In the genomic region with DNA sequence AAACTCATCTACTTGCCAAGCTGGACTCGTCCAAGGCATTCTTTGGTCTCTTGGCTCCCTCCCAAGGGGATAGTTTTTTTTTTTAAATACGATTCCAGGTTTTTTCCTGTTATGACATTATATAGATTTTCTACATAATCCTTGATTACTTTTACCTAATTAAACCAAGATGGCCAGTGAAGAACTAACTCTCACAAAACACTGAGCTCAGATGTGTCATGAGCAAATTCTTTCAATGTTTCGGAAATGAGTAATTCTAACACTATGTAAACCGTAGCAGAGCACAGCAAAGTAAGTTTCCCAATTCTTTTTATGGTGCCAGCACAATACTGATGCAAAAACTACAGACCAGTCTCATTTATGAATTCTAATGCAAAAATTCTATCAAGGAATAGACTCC, we compare ENCODE assay signal across 11 cellular contexts. TPM values are rescaled to one million over a fixed set of nuclear protein-coding genes. Genes with fewer than 3 reads are reported as not detected.
DNase-seq lines count a peak whose midpoint lies in the region; ATAC-seq, FAIRE-seq and TF ChIP-seq lines count a peak whose summit lies in the region.
"Had no signal": no experiment of that assay in that cellular context is flagged by ENCODE, and none has a peak within 500 bp of the region (broad histone marks: within the 10 kb centered on the region; RNA-seq: fewer than 3 reads in every experiment).

No MANE protein-coding gene starts in this region.

- H4K8ac ChIP-seq in IMR-90 (ENCODE audit: low read depth in 2 of 2, low read length in 2 of 2) = peak overlapping the region in 1 of 2 experiments; percentile 79; a peak in 2 of 4 replicates

- no TSS peak for BruUV-seq in IMR-90 (replicated peaks; lab: Mats Ljungman, UMichigan)

- H3K4ac ChIP-seq in IMR-90 (ENCODE audit: low read depth, low read length) = peak overlapping the region; percentile 87

- H3K27me3 ChIP-seq in CD4-positive, CD25-positive, alpha-beta regulatory T cell (ENCODE audit: control insufficient read depth, insufficient read depth, low read length) = no peaks in the 10 kb centered on the region
- no peaks in the 10 kb centered on the region for H3K27me3 ChIP-seq in IMR-90 (ENCODE audit: control insufficient read depth, insufficient read depth, low read length)
- H3K27me3 ChIP-seq in bronchial epithelial cell (ENCODE audit: control insufficient read depth, insufficient read depth, low read length) = no peaks in the 10 kb centered on the region
- H3K27me3 ChIP-seq: right atrium auricular region had no signal

- H3K4me1 ChIP-seq in CD4-positive, CD25-positive, alpha-beta regulatory T cell (ENCODE audit: control insufficient read depth, insufficient read depth, low read length, poor library complexity, severe bottlenecking) = peaks cover 20% of the 10 kb centered on the region
- H3K4me1 ChIP-seq in IMR-90 (ENCODE audit: control insufficient read depth, insufficient read depth, low read length) = peaks cover 6% of the 10 kb centered on the region

- no peaks in the 10 kb centered on the region for H3K9me3 ChIP-seq in CD4-positive, CD25-positive, alpha-beta regulatory T cell (ENCODE audit: control insufficient read depth in 2 of 2, low read length in 2 of 2)
- H3K9me3 ChIP-seq in IMR-90 (ENCODE audit: control insufficient read depth, insufficient read depth, low read length) = no peaks in the 10 kb centered on the region
- H3K9me3 ChIP-seq: right atrium auricular region had no signal

- peak overlapping the region; percentile 69; the same call in 1 of the 2 replicates for H2BK120ac ChIP-seq in IMR-90 (ENCODE audit: low read depth, low read length)

- H3K9me1 ChIP-seq in IMR-90 (ENCODE audit: insufficient read depth, low read length) = 0 out of 2 replicates have a peak, but pooled peaks cover 3% of the 10 kb centered on the region

- H2BK15ac ChIP-seq in IMR-90 (ENCODE audit: low read depth, low read length) = peak overlapping the region; percentile 27; the same call in 2 of the 3 replicates

- in situ Hi-C loops in IMR-90 (cut with MboI; ENCODE audit: low sequenced_read_pairs) = no loop called here

- H3K18ac ChIP-seq in IMR-90 (ENCODE audit: low read depth, low read length) = peak overlapping the region; percentile 48; the same call in 1 of the 2 replicates

- H3K4me3 Mint-ChIP-seq in CD4-positive, CD25-positive, alpha-beta regulatory T cell = peak overlapping the region in 3 of 4 donors; percentile 31 to 96 (median 78)
- H3K4me3 Mint-ChIP-seq in naive thymus-derived CD8-positive, alpha-beta T cell = peak overlapping the region in 7 of 10 donors; percentile 9 to 96 (median 62)
- H3K4me3 Mint-ChIP-seq in activated CD8-positive, alpha-beta memory T cell treated with anti-CD3 and anti-CD28 coated beads, Interleukin-2, amount 10 ng/mL, durations not matched to agents 7 days and 5 days = no peak overlapping the region

- TF ChIP-seq POLR2A in IMR-90 (IDR thresholded peaks at IDR 0.05; ENCODE audit: low read depth, low read length) = no peak

- H2AK5ac ChIP-seq in IMR-90 (ENCODE audit: low read depth, low read length) = peak overlapping the region; percentile 77; the same call in 1 of the 2 replicates

- H2BK20ac ChIP-seq in IMR-90 (ENCODE audit: low read depth, low read length) = peak overlapping the region; percentile 85; the same call in 1 of the 2 replicates

- no peaks in the 10 kb centered on the region for H3K27me3 Mint-ChIP-seq in CD4-positive, CD25-positive, alpha-beta regulatory T cell
- H3K27me3 Mint-ChIP-seq in naive thymus-derived CD8-positive, alpha-beta T cell = no peaks in the 10 kb centered on the region
- no peaks in the 10 kb centered on the region for H3K27me3 Mint-ChIP-seq in activated CD8-positive, alpha-beta memory T cell treated with anti-CD3 and anti-CD28 coated beads, Interleukin-2, amount 10 ng/mL, durations not matched to agents 7 days and 5 days

- H3K27ac Mint-ChIP-seq in CD4-positive, CD25-positive, alpha-beta regulatory T cell = peak overlapping the region in 1 of 3 donors; percentile 20
- H3K27ac Mint-ChIP-seq in naive thymus-derived CD8-positive, alpha-beta T cell = peak overlapping the region in 1 of 10 donors; percentile 48
- no peak overlapping the region for H3K27ac Mint-ChIP-seq in activated CD8-positive, alpha-beta memory T cell treated with anti-CD3 and anti-CD28 coated beads, Interleukin-2, amount 10 ng/mL, durations not matched to agents 7 days and 5 days

- H3K9me3 Mint-ChIP-seq in CD4-positive, CD25-positive, alpha-beta regulatory T cell = peaks cover 0 to under 1% (median 0%) of the 10 kb centered on the region in 7 donors
- H3K9me3 Mint-ChIP-seq in naive thymus-derived CD8-positive, alpha-beta T cell = peaks cover 0 to under 1% (median 0%) of the 10 kb centered on the region in 9 donors
- no peaks in the 10 kb centered on the region for H3K9me3 Mint-ChIP-seq in activated CD8-positive, alpha-beta memory T cell treated with anti-CD3 and anti-CD28 coated beads, Interleukin-2, amount 10 ng/mL, durations not matched to agents 7 days and 5 days (ENCODE audit: low read depth)

- H3K4me3 ChIP-seq in CD4-positive, CD25-positive, alpha-beta regulatory T cell (ENCODE audit: low read depth, low read length) = no peak overlapping the region
- H3K4me3 ChIP-seq in IMR-90 (ENCODE audit: insufficient read depth, low read depth, low read length) = peak overlapping the region; percentile 11; the same call in 1 of the 2 replicates
- H3K4me3 ChIP-seq in bronchial epithelial cell (ENCODE audit: low read depth, low read length) = no peak overlapping the region
- H3K4me3 ChIP-seq: right atrium auricular region had no signal

- dilution Hi-C loops in IMR-90 (cut with HindIII; ENCODE audit: low sequenced_read_pairs, unreplicated experiment) = no loop called here

- H3K9ac ChIP-seq in IMR-90 (ENCODE audit: low read depth, low read length) = no peak overlapping the region

- no peak for TF ChIP-seq CTCF in IMR-90 (conservative IDR thresholded peaks at IDR 0.05; ENCODE audit: low read depth, low read length)
- no peak for TF ChIP-seq CTCF in bronchial epithelial cell (IDR thresholded peaks at IDR 0.05; ENCODE audit: insufficient read depth, low read length, severe bottlenecking)

- H3K14ac ChIP-seq in IMR-90 (replicated peaks; ENCODE audit: low read depth, low read length) = peak overlapping the region; percentile 49; the same call in 1 of the 2 replicates

- peaks cover 8% of the 10 kb centered on the region for H3K36me3 ChIP-seq in CD4-positive, CD25-positive, alpha-beta regulatory T cell (ENCODE audit: control insufficient read depth, insufficient read depth, low read length)
- H3K36me3 ChIP-seq in IMR-90 (ENCODE audit: control insufficient read depth, insufficient read depth, low read length) (peaks cover 15% of the 10 kb centered on the region), bronchial epithelial cell (ENCODE audit: control insufficient read depth, insufficient read depth, low read length) (no peaks in the 10 kb centered on the region)

- peaks cover 4% of the 10 kb centered on the region; the same call in 1 of the 2 replicates for H4K20me1 ChIP-seq in IMR-90 (ENCODE audit: insufficient read depth, low read length)

- H3K4me1 Mint-ChIP-seq in CD4-positive, CD25-positive, alpha-beta regulatory T cell = peaks cover 15 to 38% (median 23%) of the 10 kb centered on the region in 4 donors
- peaks cover 15 to 39% (median 29%) of the 10 kb centered on the region in 4 donors for H3K4me1 Mint-ChIP-seq in naive thymus-derived CD8-positive, alpha-beta T cell
- peaks cover 25% of the 10 kb centered on the region for H3K4me1 Mint-ChIP-seq in activated CD8-positive, alpha-beta memory T cell treated with anti-CD3 and anti-CD28 coated beads, Interleukin-2, amount 10 ng/mL, durations not matched to agents 7 days and 5 days

- peak overlapping the region; percentile 42; the same call in 1 of the 2 replicates for H3K56ac ChIP-seq in IMR-90 (ENCODE audit: extremely low read depth, insufficient read depth, low read length)

- no peak overlapping the region for H4K91ac ChIP-seq in IMR-90 (ENCODE audit: insufficient read depth, low read depth, low read length)

- POLR2A ChIA-PET in IMR-90 (lab: Charles Lee; ENCODE audit: unreplicated experiment) = interaction anchor here (0.6 kb wide), 1 partner anchor 786 kb away, joined by 3 read pairs; no protein-coding TSS in a partner anchor
- POLR2A ChIA-PET in naive thymus-derived CD8-positive, alpha-beta T cell (lab: Charles Lee) = interaction anchor here (4.6 kb wide), 1 partner anchor 24 kb away, joined by 30 read pairs; no protein-coding TSS in a partner anchor

- H2BK5ac ChIP-seq in IMR-90 (ENCODE audit: low read depth, low read length, poor library complexity, severe bottlenecking) = peak overlapping the region; percentile 92

- H2AK9ac ChIP-seq in IMR-90 (replicated peaks; ENCODE audit: low read depth, low read length, poor library complexity) = peak overlapping the region; percentile 31

- DNase-seq in CD4-positive, CD25-positive, alpha-beta regulatory T cell = no peak
- DNase-seq in IMR-90 (peak; percentile 88), bronchial epithelial cell (ENCODE audit: low read depth) (peak; percentile 52), DMS53 treated with DMSO at 0.1 percent for 48 hours (lab: John Stamatoyannopoulos, UW; ENCODE audit: unreplicated experiment) (no peak), NCI-H1694 (lab: John Stamatoyannopoulos, UW) (no peak), NCI-H748 (lab: John Stamatoyannopoulos, UW; ENCODE audit: unreplicated experiment) (no peak)
- DNase-seq in naive thymus-derived CD8-positive, alpha-beta T cell = no peak
- no peak for DNase-seq in activated CD8-positive, alpha-beta memory T cell treated with anti-CD3 and anti-CD28 coated beads, Interleukin-2, amount 10 ng/mL, durations not matched to agents 7 days and 5 days
- DNase-seq: activated CD4-positive, alpha-beta T cell treated with anti-CD3 and anti-CD28 coated beads, Interleukin-2, amount 50 U/mL, for 1 hour; NCI-H1048 had no signal

- no peak overlapping the region for H3K23ac ChIP-seq in IMR-90 (ENCODE audit: low read depth, low read length)

- intact Hi-C loops in IMR-90 (cut with micrococcal nuclease) = no loop called here

- H3K79me1 ChIP-seq in IMR-90 (ENCODE audit: low read depth in 1 of 2, low read length in 2 of 2) = peaks cover 16 to 50% of the 10 kb centered on the region in 2 experiments

- CTCF ChIA-PET in IMR-90 (lab: Yijun Ruan, JAX) = interaction anchor here (0.7 to 1.4 kb wide), 3 partner anchors 34 to 39 kb away, joined by 3 to 5 read pairs (median 3); no protein-coding TSS in a partner anchor
- CTCF ChIA-PET in activated CD8-positive, alpha-beta memory T cell treated with anti-CD3 and anti-CD28 coated beads, Interleukin-2, amount 10 ng/mL, durations not matched to agents 7 days and 5 days (lab: Charles Lee) = interaction anchor here (1.3 to 2.6 kb wide), 2 partner anchors 40 to 78 kb away, joined by 3 to 14 read pairs; no protein-coding TSS in a partner anchor

- ATAC-seq in CD4-positive, CD25-positive, alpha-beta regulatory T cell (ENCODE audit: low read depth in 2 of 2) = no peak
- ATAC-seq in IMR-90 (ENCODE audit: low read depth) = peak; percentile 58
- ATAC-seq in naive thymus-derived CD8-positive, alpha-beta T cell = no peak
- ATAC-seq in activated CD8-positive, alpha-beta memory T cell treated with anti-CD3 and anti-CD28 coated beads, Interleukin-2, amount 10 ng/mL, durations not matched to agents 7 days and 5 days = no peak

- no peak overlapping the region for H4K5ac ChIP-seq in IMR-90 (ENCODE audit: low read depth, low read length)

- WGBS in IMR-90 (ENCODE audit: extremely low coverage in 2 of 2, insufficient read length in 1 of 2), 2 experiments = no CpG with 5 or more reads among the region's 4 CpGs

- H2AFZ ChIP-seq in IMR-90 (replicated peaks; ENCODE audit: low read length, poor library complexity) = no peak overlapping the region

- no peak overlapping the region for H3K27ac ChIP-seq in CD4-positive, CD25-positive, alpha-beta regulatory T cell (ENCODE audit: insufficient read depth, low read length, poor library complexity, severe bottlenecking)
- peak overlapping the region; percentile 56 for H3K27ac ChIP-seq in IMR-90 (ENCODE audit: insufficient read depth, low read length)
- H3K27ac ChIP-seq: right atrium auricular region had no signal

- H3K36me3 Mint-ChIP-seq in CD4-positive, CD25-positive, alpha-beta regulatory T cell = peaks cover 9% of the 10 kb centered on the region
- peaks cover 7 to 18% (median 7%) of the 10 kb centered on the region in 3 donors for H3K36me3 Mint-ChIP-seq in naive thymus-derived CD8-positive, alpha-beta T cell
- peaks cover 6% of the 10 kb centered on the region for H3K36me3 Mint-ChIP-seq in activated CD8-positive, alpha-beta memory T cell treated with anti-CD3 and anti-CD28 coated beads, Interleukin-2, amount 10 ng/mL, durations not matched to agents 7 days and 5 days

- FAIRE-seq in bronchial epithelial cell (lab: Jason Lieb, UNC) = no peak

- peak overlapping the region; percentile 83; the same call in 1 of the 2 replicates for H3K4me2 ChIP-seq in IMR-90 (ENCODE audit: low read depth, low read length)

- no peak for TF ChIP-seq RAD21 in IMR-90 (IDR thresholded peaks at IDR 0.05; ENCODE audit: low read length)

RNA-seq across cellular contexts. Expression of gene ZNF23, which starts 1.8 kb away (rescaled TPM):
- total RNA-seq in CD4-positive, CD25-positive, alpha-beta regulatory T cell = 5.3 TPM
- polyA plus RNA-seq in CD4-positive, CD25-positive, alpha-beta regulatory T cell = 1 to 10 TPM; 4.0 to 6.2 (median 5.8) TPM
- total RNA-seq in IMR-90 (2012; rRNA removed) (8.8 and 11.7 TPM in 2 replicates), bronchial epithelial cell (7.9 and 8.1 TPM in 2 replicates)
- 5.9 and 7.5 TPM in 2 replicates for polyA plus RNA-seq in IMR-90 (2012; rRNA removed)
- polyA plus RNA-seq in IMR-90 (2012; cell fraction: cytosol; rRNA removed) = 1.3 and 1.5 TPM in 2 replicates
- polyA plus RNA-seq in IMR-90 (2012; cell fraction: nucleus; rRNA removed; ENCODE audit: low replicate concordance) = 4.9 and 13.4 TPM in 2 replicates
- 10 to 100 TPM; 17.6 to 18.2 TPM for total RNA-seq in naive thymus-derived CD8-positive, alpha-beta T cell
- 1 to 10 TPM; 8.3 to 9.6 (median 8.4) TPM for polyA plus RNA-seq in naive thymus-derived CD8-positive, alpha-beta T cell
- total RNA-seq in activated CD8-positive, alpha-beta memory T cell treated with anti-CD3 and anti-CD28 coated beads, Interleukin-2, amount 10 ng/mL, durations not matched to agents 7 days and 5 days = 1 to 10 TPM; 7.1 to 7.6 TPM

RNA-seq across cellular contexts. Expression of gene TLE7, which starts 18.4 kb away (rescaled TPM):
- total RNA-seq in CD4-positive, CD25-positive, alpha-beta regulatory T cell = not detected
- polyA plus RNA-seq in CD4-positive, CD25-positive, alpha-beta regulatory T cell = not detected
- total RNA-seq in IMR-90 (2012; rRNA removed) = not detected in 2 replicates
- not detected in 2 replicates for polyA plus RNA-seq in IMR-90 (2012; rRNA removed)
- not detected in 2 replicates for polyA plus RNA-seq in IMR-90 (2012; cell fraction: cytosol; rRNA removed)
- polyA plus RNA-seq in IMR-90 (2012; cell fraction: nucleus; rRNA removed; ENCODE audit: low replicate concordance) = 0.03 TPM in 1 of 2 replicates, not detected in the other
- total RNA-seq in bronchial epithelial cell = not detected in 2 replicates
- total RNA-seq in naive thymus-derived CD8-positive, alpha-beta T cell = not detected
- not detected for polyA plus RNA-seq in naive thymus-derived CD8-positive, alpha-beta T cell
- total RNA-seq in activated CD8-positive, alpha-beta memory T cell treated with anti-CD3 and anti-CD28 coated beads, Interleukin-2, amount 10 ng/mL, durations not matched to agents 7 days and 5 days = not detected
- total RNA-seq: right atrium auricular region had no signal

RNA-seq across cellular contexts. Expression of gene ZNF19, which starts 28.9 kb away (rescaled TPM):
- 5.9 TPM for total RNA-seq in CD4-positive, CD25-positive, alpha-beta regulatory T cell
- 1 to 10 TPM; 1.7 to 5.1 (median 2.4) TPM for polyA plus RNA-seq in CD4-positive, CD25-positive, alpha-beta regulatory T cell
- total RNA-seq in IMR-90 (2012; rRNA removed) = 2.8 and 2.9 TPM in 2 replicates
- polyA plus RNA-seq in IMR-90 (2012; rRNA removed) = 0.46 and 0.89 TPM in 2 replicates
- 0.15 and 0.84 TPM in 2 replicates for polyA plus RNA-seq in IMR-90 (2012; cell fraction: cytosol; rRNA removed)
- polyA plus RNA-seq in IMR-90 (2012; cell fraction: nucleus; rRNA removed; ENCODE audit: low replicate concordance) = 0.34 and 2.4 TPM in 2 replicates
- total RNA-seq in bronchial epithelial cell = 2.6 and 3.2 TPM in 2 replicates
- total RNA-seq in naive thymus-derived CD8-positive, alpha-beta T cell = 10 to 100 TPM; 15.0 to 17.5 TPM
- 1 to 10 TPM in 2 of 3 donors, under 1 TPM in 1; 0.27 to 2.3 (median 2.1) TPM for polyA plus RNA-seq in naive thymus-derived CD8-positive, alpha-beta T cell
- total RNA-seq in activated CD8-positive, alpha-beta memory T cell treated with anti-CD3 and anti-CD28 coated beads, Interleukin-2, amount 10 ng/mL, durations not matched to agents 7 days and 5 days = 1 to 10 TPM; 1.8 to 2.9 TPM

Comparison
In these comparisons a context has a peak if more than half of its experiments do, and no peak if none do; other contexts are left out.
1. DNase-seq: peak in IMR-90 (single experiment) and bronchial epithelial cell (single experiment); none in CD4-positive, CD25-positive, alpha-beta regulatory T cell (0 of 3), naive thymus-derived CD8-positive, alpha-beta T cell (0 of 10), DMS53 treated with DMSO at 0.1 percent for 48 hours (single experiment), NCI-H1694 (single experiment), activated CD8-positive, alpha-beta memory T cell treated with anti-CD3 and anti-CD28 coated beads, Interleukin-2, amount 10 ng/mL, durations not matched to agents 7 days and 5 days (single experiment) and NCI-H748 (single experiment).